In genomic region chr17:59807892-59808509, GRCh38 we compare ENCODE assay signal across 17 cellular contexts.
DNase-seq lines count a peak whose midpoint lies in the region; ATAC-seq, FAIRE-seq and TF ChIP-seq lines count a peak whose summit lies in the region.
"Had no signal": no experiment of that assay in that cellular context is flagged by ENCODE, and none has a peak within 500 bp of the region (broad histone marks: within the 10 kb centered on the region; RNA-seq: fewer than 3 reads in every experiment).

No MANE protein-coding gene starts in this region.

- TF ChIP-seq EP300 in HepG2 (IDR thresholded peaks at IDR 0.05; ENCODE audit: low read depth in 2 of 2, low read length in 2 of 2) (no peak), HepG2 (CRISPR knock-in tag; IDR thresholded peaks at IDR 0.05; ENCODE audit: borderline replicate concordance) (no peak)

- no peak for TF ChIP-seq RAD21 in HepG2 (CRISPR knock-in tag; IDR thresholded peaks at IDR 0.05)

- H3K9me3 ChIP-seq in heart right ventricle (no peaks in the 10 kb centered on the region), ascending aorta (no peaks in the 10 kb centered on the region), neutrophil (no peaks in the 10 kb centered on the region), uterus (no peaks in the 10 kb centered on the region), HepG2 (ENCODE audit: low read length) (no peaks in the 10 kb centered on the region)

- intact Hi-C loops in heart right ventricle (cut with DNase I) (no loop called here), left cardiac atrium (cut with DNase I) (no loop called here), ascending aorta (cut with DNase I) (no loop called here), uterus (cut with DNase I; ENCODE audit: low total_unique reads) (no loop called here), HepG2 (cut with micrococcal nuclease; ENCODE audit: unreplicated experiment) (no loop called here)

- POLR2A ChIA-PET in HepG2 (lab: Yijun Ruan, JAX): interaction anchor here (0.7 to 1.7 kb wide), 2 partner anchors 15 to 29 kb away, joined by 4 to 7 read pairs; no protein-coding TSS in a partner anchor

- no peaks in the 10 kb centered on the region for H3K79me2 ChIP-seq in HepG2 (ENCODE audit: insufficient read depth, low read length)

- ATAC-seq in heart right ventricle: no peak
- ATAC-seq in left cardiac atrium: no peak
- ATAC-seq in HepG2: no peak
- ATAC-seq: HCT116 had no signal

- H3K4me1 ChIP-seq in heart right ventricle (peaks cover 0 to 49% (median 0%) of the 10 kb centered on the region in 9 donors), ascending aorta (peaks cover 3 to 6% of the 10 kb centered on the region in 2 donors), neutrophil (ENCODE audit: control insufficient read depth in 1 of 2, insufficient read depth in 1 of 2, low read depth in 1 of 2, low read length in 1 of 2) (peaks cover 31 to 32% of the 10 kb centered on the region in 2 experiments), uterus (peaks cover 0 to 4% of the 10 kb centered on the region in 2 donors), HepG2 (ENCODE audit: insufficient read depth, low read length) (peaks cover 7% of the 10 kb centered on the region)

- no peak for TF ChIP-seq POLR2A in uterus (IDR thresholded peaks at IDR 0.05)
- TF ChIP-seq POLR2A in HepG2 (IDR thresholded peaks at IDR 0.05; ENCODE audit: insufficient read depth in 1 of 2, low read depth in 2 of 2, low read length in 2 of 2): no peak

- no peaks in the 10 kb centered on the region for H3K27me3 ChIP-seq in heart right ventricle
- H3K27me3 ChIP-seq in ascending aorta: no peaks in the 10 kb centered on the region
- H3K27me3 ChIP-seq in neutrophil: no peaks in the 10 kb centered on the region
- H3K27me3 ChIP-seq in uterus: no peaks in the 10 kb centered on the region
- no peaks in the 10 kb centered on the region; a peak in 1 of 5 replicates for H3K27me3 ChIP-seq in HepG2 (ENCODE audit: control insufficient read depth in 1 of 2, insufficient read depth in 2 of 2, low read length in 2 of 2)

- no peak for DNase-seq in heart right ventricle
- DNase-seq in left cardiac atrium: no peak
- DNase-seq in ascending aorta (ENCODE audit: low spot score in 2 of 2): no peak
- no peak for DNase-seq in uterus
- no peak for DNase-seq in HepG2 (ENCODE audit: low spot score)
- no peak for DNase-seq in GM20000 (ENCODE audit: low spot score)
- DNase-seq in NCI-H2029 treated with DMSO at 0.1 percent for 48 hours (lab: John Stamatoyannopoulos, UW): no peak
- DNase-seq: activated naive CD4-positive, alpha-beta T cell treated with Interleukin-2 at 50 U/mL for 16 hours; AML-193; central memory CD4-positive, alpha-beta T cell; kidney glomerular epithelial cell; NCI-H510A treated with DMSO at 0.1 percent for 48 hours; OCI-M1; retina had no signal

- no peak overlapping the region for H2AFZ ChIP-seq in HepG2 (ENCODE audit: low read length)

- peak overlapping the region in 7 of 10 donors; percentile 8 to 82 (median 28) for H3K27ac ChIP-seq in heart right ventricle
- peak overlapping the region; percentile 51 to 77 for H3K27ac ChIP-seq in ascending aorta
- H3K27ac ChIP-seq in neutrophil: peak overlapping the region; percentile 37
- H3K27ac ChIP-seq in uterus: peak overlapping the region; percentile 55 to 81
- H3K27ac ChIP-seq in HepG2 (ENCODE audit: extremely low read length, insufficient read depth, low read length): no peak overlapping the region
- H3K27ac ChIP-seq: VCaP had no signal

- H4K20me1 ChIP-seq in HepG2 (ENCODE audit: insufficient read depth, low read length): no peaks in the 10 kb centered on the region

- no peak overlapping the region for H3K9ac ChIP-seq in HepG2 (ENCODE audit: insufficient read depth, low read depth, low read length)

- in situ Hi-C loops in HepG2 (cut with HindIII; ENCODE audit: extremely low pct_ligation_motif_present, low pct_unique_long_range_greater_than_20kb): no loop called here

- TF ChIP-seq CTCF in heart right ventricle (IDR thresholded peaks at IDR 0.05) (no peak), ascending aorta (IDR thresholded peaks at IDR 0.05) (no peak), neutrophil (IDR thresholded peaks at IDR 0.05) (no peak), uterus (IDR thresholded peaks at IDR 0.05) (no peak), HepG2 (CRISPR knock-in tag; IDR thresholded peaks at IDR 0.05) (no peak), GM20000 (IDR thresholded peaks at IDR 0.05; ENCODE audit: extremely low read depth, missing control alignments) (no peak)

- 79% methylated on average over 4 of the region's 4 CpGs for WGBS in heart right ventricle, 2 donors
- 95% methylated on average over 4 of the region's 4 CpGs for WGBS in HepG2 (ENCODE audit: low lambda C conversion rate)

- no peak for FAIRE-seq in HepG2 (lab: Jason Lieb, UNC)

- CTCF ChIA-PET in HepG2 (lab: Yijun Ruan, JAX; ENCODE audit: low intra/inter-chr PET ratio, low total read pairs): no interaction called here

- H3K4me2 ChIP-seq in HepG2 (ENCODE audit: low read depth, low read length): no peak overlapping the region

- H3K36me3 ChIP-seq in heart right ventricle (peaks cover 0 to 35% (median 11%) of the 10 kb centered on the region in 9 donors), ascending aorta (peaks cover 0 to 9% of the 10 kb centered on the region in 2 donors), neutrophil (peaks cover 49% of the 10 kb centered on the region), uterus (no peaks in the 10 kb centered on the region), HepG2 (replicated peaks in 1 of 2; ENCODE audit: control insufficient read depth in 1 of 2, insufficient read depth in 2 of 2, low read length in 2 of 2) (peaks cover 5 to 23% of the 10 kb centered on the region in 2 experiments)

- BruUV-seq in HepG2 (replicated peaks; lab: Mats Ljungman, UMichigan): no TSS peak

- H3K4me3 ChIP-seq in heart right ventricle (no peak overlapping the region), ascending aorta (peak overlapping the region in 1 of 2 donors; percentile 29), neutrophil (ENCODE audit: low read depth in 1 of 2, low read length in 1 of 2) (no peak overlapping the region), uterus (no peak overlapping the region), HepG2 (replicated peaks in 1 of 3; ENCODE audit: insufficient read depth in 1 of 3, low read depth in 2 of 3, low read length in 3 of 3) (no peak overlapping the region)

TF ChIP-seq in HepG2, 621 proteins besides CTCF, POLR2A, EP300 and RAD21:
- TF ChIP-seq BCL3 (CRISPR knock-in tag; IDR thresholded peaks at IDR 0.05): no peak
- TF ChIP-seq ZNF180 (CRISPR knock-in tag; IDR thresholded peaks at IDR 0.05; ENCODE audit: borderline replicate concordance, low read depth): no peak
- no peak for TF ChIP-seq ZNF839 (CRISPR knock-in tag; IDR thresholded peaks at IDR 0.05; ENCODE audit: borderline replicate concordance)
- no peak for TF ChIP-seq FOXJ3 (CRISPR knock-in tag; IDR thresholded peaks at IDR 0.05; ENCODE audit: borderline replicate concordance)
- no peak for TF ChIP-seq KDM1A (CRISPR knock-in tag; IDR thresholded peaks at IDR 0.05)
- no peak for TF ChIP-seq XRCC5 (optimal IDR thresholded peaks at IDR 0.05; ENCODE audit: low read length)
- no peak for TF ChIP-seq CEBPZ (IDR thresholded peaks at IDR 0.05; ENCODE audit: low read length)
- no peak for TF ChIP-seq ZNF567 (CRISPR knock-in tag; IDR thresholded peaks at IDR 0.05; ENCODE audit: borderline replicate concordance)
